ENCODE assay signal across 19 cellular contexts in genomic region chr9:123234853-123235252, GRCh38.
DNase-seq lines count a peak whose midpoint lies in the region; ATAC-seq and TF ChIP-seq lines count a peak whose summit lies in the region.
"Had no signal": no experiment of that assay in that cellular context is flagged by ENCODE, and none has a peak within 500 bp of the region (broad histone marks: within the 10 kb centered on the region; RNA-seq: fewer than 3 reads in every experiment).

No MANE protein-coding gene starts in this region.

- no peak overlapping the region for H3K4me3 ChIP-seq in GM12865 (ENCODE audit: low read depth, low read length)
- no peak overlapping the region for H3K4me3 ChIP-seq in SK-N-MC
- H3K4me3 ChIP-seq: colonic mucosa had no signal

- CTCF ChIA-PET in activated naive CD4-positive, alpha-beta T cell treated with anti-CD3 and anti-CD28 coated beads, Interleukin-2, amount 10 ng/mL, durations not matched to agents 7 days and 5 days (lab: Charles Lee), result interaction anchor here (1.0 kb wide), 1 partner anchor 8 kb away, joined by 3 read pairs; no protein-coding TSS in a partner anchor

- no peak overlapping the region for H3K9ac ChIP-seq in SK-N-MC (ENCODE audit: insufficient read length)

- no peaks in the 10 kb centered on the region for H3K36me3 Mint-ChIP-seq in activated naive CD4-positive, alpha-beta T cell treated with anti-CD3 and anti-CD28 coated beads, Interleukin-2, amount 10 ng/mL, durations not matched to agents 7 days and 5 days

- ATAC-seq in GM19395 (IDR thresholded peaks at IDR 0.05; ENCODE audit: unreplicated experiment) (peak; percentile 55), HG03025 (IDR thresholded peaks at IDR 0.05; ENCODE audit: low FRiP score, unreplicated experiment) (peak; percentile 52), HG03439 (IDR thresholded peaks at IDR 0.05; ENCODE audit: unreplicated experiment) (no peak)
- ATAC-seq: naive thymus-derived CD4-positive, alpha-beta T cell had no signal

- peak; percentile 74 for DNase-seq in GM12865 (ENCODE audit: low read depth)
- no peak for DNase-seq in SK-N-MC (ENCODE audit: low read depth, low spot score)
- no peak for DNase-seq in activated naive CD4-positive, alpha-beta T cell treated with anti-CD3 and anti-CD28 coated beads, Interleukin-2, amount 10 ng/mL, durations not matched to agents 7 days and 5 days
- no peak for DNase-seq in stimulated activated CD4-positive, alpha-beta T cell treated with anti-CD3 and anti-CD28 coated beads, Interleukin-12 subunit alpha, Interleukin-12 subunit beta, amount 100 ng/mL, for 4 hours
- no peak for DNase-seq in activated naive CD4-positive, alpha-beta T cell treated with Interleukin-2 at 50 U/mL for 16 hours
- DNase-seq: activated CD4-positive, alpha-beta T cell treated with anti-CD3 and anti-CD28 coated beads for 48 hours; activated T-cell treated with anti-CD3 and anti-CD28 coated beads, Interleukin-2, amount 50 U/mL, for 48 hours; colonic mucosa; DMS153; erythroblast; naive thymus-derived CD4-positive, alpha-beta T cell; NCI-H1436; NCI-H524; stimulated activated CD4-positive, alpha-beta T cell treated with anti-CD3 and anti-CD28 coated beads, Interleukin-4, amount 100 ng/mL, for 1 hour; stimulated activated naive CD4-positive, alpha-beta T cell had no signal

- 0 out of 2 replicates have a peak overlapping the region, but pooled peaks have one; percentile 27 for H3K27ac ChIP-seq in SK-N-MC
- H3K27ac ChIP-seq: colonic mucosa had no signal

- no peaks in the 10 kb centered on the region for H3K27me3 Mint-ChIP-seq in activated naive CD4-positive, alpha-beta T cell treated with anti-CD3 and anti-CD28 coated beads, Interleukin-2, amount 10 ng/mL, durations not matched to agents 7 days and 5 days
- H3K27me3 Mint-ChIP-seq: naive thymus-derived CD4-positive, alpha-beta T cell had no signal

- H3K4me3 Mint-ChIP-seq in activated naive CD4-positive, alpha-beta T cell treated with anti-CD3 and anti-CD28 coated beads, Interleukin-2, amount 10 ng/mL, durations not matched to agents 7 days and 5 days, result no peak overlapping the region
- H3K4me3 Mint-ChIP-seq: naive thymus-derived CD4-positive, alpha-beta T cell; T-helper 2 cell treated with Interferon-gamma antibody and Interleukin-4, amounts not matched to agents 5 μg/mL and 100 μg/mL, for 36 hours had no signal

- H3K27ac Mint-ChIP-seq in activated naive CD4-positive, alpha-beta T cell treated with anti-CD3 and anti-CD28 coated beads, Interleukin-2, amount 10 ng/mL, durations not matched to agents 7 days and 5 days, result no peak overlapping the region
- H3K27ac Mint-ChIP-seq: naive thymus-derived CD4-positive, alpha-beta T cell; T-helper 2 cell treated with Interferon-gamma antibody and Interleukin-4, amounts not matched to agents 5 μg/mL and 100 μg/mL, for 36 hours had no signal

- no peaks in the 10 kb centered on the region for H3K36me3 ChIP-seq in SK-N-MC (ENCODE audit: insufficient read depth, low read length)
- H3K36me3 ChIP-seq: colonic mucosa had no signal

- peaks cover 11% of the 10 kb centered on the region for H3K4me1 Mint-ChIP-seq in activated naive CD4-positive, alpha-beta T cell treated with anti-CD3 and anti-CD28 coated beads, Interleukin-2, amount 10 ng/mL, durations not matched to agents 7 days and 5 days

- no peaks in the 10 kb centered on the region for H3K9me3 ChIP-seq in SK-N-MC (ENCODE audit: low read depth, low read length)
- H3K9me3 ChIP-seq: colonic mucosa had no signal

- no peaks in the 10 kb centered on the region for H3K9me3 Mint-ChIP-seq in activated naive CD4-positive, alpha-beta T cell treated with anti-CD3 and anti-CD28 coated beads, Interleukin-2, amount 10 ng/mL, durations not matched to agents 7 days and 5 days
- H3K9me3 Mint-ChIP-seq: naive thymus-derived CD4-positive, alpha-beta T cell; T-helper 2 cell treated with Interferon-gamma antibody and Interleukin-4, amounts not matched to agents 5 μg/mL and 100 μg/mL, for 36 hours had no signal

- no peak for TF ChIP-seq CTCF in GM12865 (IDR thresholded peaks at IDR 0.05; ENCODE audit: insufficient read depth, low read depth, low read length, missing control alignments)
